8 cellular contexts compared by ENCODE assay signal in genomic region chr13:46126552-46127171, GRCh38. TPM values are rescaled to one million over a fixed set of nuclear protein-coding genes. Genes with fewer than 3 reads are reported as not detected.
A peak's percentile ranks its signal among the peaks of the same experiment; 100 is the strongest.
DNase-seq lines count a peak whose midpoint lies in the region; ATAC-seq and TF ChIP-seq lines count a peak whose summit lies in the region.

No MANE protein-coding gene starts in this region.

- CTCF ChIA-PET in activated naive CD4-positive, alpha-beta T cell treated with anti-CD3 and anti-CD28 coated beads, Interleukin-2, amount 10 ng/mL, durations not matched to agents 7 days and 5 days (lab: Charles Lee): interaction anchor here (0.6 to 3.1 kb wide), 26 partner anchors 8 to 502 kb away, joined by 3 to 15 read pairs (median 4); no protein-coding TSS in a partner anchor

- DNase-seq in DMS 273 treated with DMSO at 0.1 percent for 48 hours (lab: John Stamatoyannopoulos, UW) (peak; percentile 10), LNCaP clone FGC (ENCODE audit: low read depth) (no peak), SK-N-DZ (ENCODE audit: low spot score) (peak; percentile 80), head of caudate nucleus (peak; percentile 24 to 95 (median 86)), pulmonary artery endothelial cell (ENCODE audit: low read depth, low spot score) (peak; percentile 46), sigmoid colon (no peak)
- peak; percentile 78 for DNase-seq in activated naive CD4-positive, alpha-beta T cell treated with anti-CD3 and anti-CD28 coated beads, Interleukin-2, amount 10 ng/mL, durations not matched to agents 7 days and 5 days

- H3K4me3 ChIP-seq in LNCaP clone FGC (ENCODE audit: low read depth, low read length) (no peak overlapping the region), sigmoid colon (no peak overlapping the region)

- WGBS in sigmoid colon, 2 donors: 40 to 43% methylated on average over 4 of the region's 4 CpGs

- TF ChIP-seq CTCF in LNCaP clone FGC (IDR thresholded peaks at IDR 0.05; ENCODE audit: control insufficient read depth, extremely low read depth, insufficient read depth): peak; percentile 93
- TF ChIP-seq CTCF in sigmoid colon (IDR thresholded peaks at IDR 0.05): peak in 2 of 4 experiments; percentile 26 to 32

- H3K27me3 ChIP-seq in sigmoid colon: peaks cover 0 to 5% (median 0%) of the 10 kb centered on the region in 3 donors

- no peaks in the 10 kb centered on the region for H3K9me3 Mint-ChIP-seq in activated naive CD4-positive, alpha-beta T cell treated with anti-CD3 and anti-CD28 coated beads, Interleukin-2, amount 10 ng/mL, durations not matched to agents 7 days and 5 days

- peak overlapping the region; percentile 25 for H3K27ac Mint-ChIP-seq in activated naive CD4-positive, alpha-beta T cell treated with anti-CD3 and anti-CD28 coated beads, Interleukin-2, amount 10 ng/mL, durations not matched to agents 7 days and 5 days

- peak; percentile 64 for ATAC-seq in GM21526 (IDR thresholded peaks at IDR 0.05; ENCODE audit: low FRiP score, unreplicated experiment)

- no peaks in the 10 kb centered on the region for H3K4me1 ChIP-seq in sigmoid colon

- TF ChIP-seq EP300 in sigmoid colon (IDR thresholded peaks at IDR 0.05): no peak

- H3K27me3 Mint-ChIP-seq in activated naive CD4-positive, alpha-beta T cell treated with anti-CD3 and anti-CD28 coated beads, Interleukin-2, amount 10 ng/mL, durations not matched to agents 7 days and 5 days: peaks cover 8% of the 10 kb centered on the region

- H3K4me1 Mint-ChIP-seq in activated naive CD4-positive, alpha-beta T cell treated with anti-CD3 and anti-CD28 coated beads, Interleukin-2, amount 10 ng/mL, durations not matched to agents 7 days and 5 days: peaks cover 35% of the 10 kb centered on the region

- no peaks in the 10 kb centered on the region for H3K36me3 ChIP-seq in sigmoid colon

- H3K27ac ChIP-seq in sigmoid colon: no peak overlapping the region

- H3K36me3 Mint-ChIP-seq in activated naive CD4-positive, alpha-beta T cell treated with anti-CD3 and anti-CD28 coated beads, Interleukin-2, amount 10 ng/mL, durations not matched to agents 7 days and 5 days: peaks cover 56% of the 10 kb centered on the region

- no peak for TF ChIP-seq POLR2A in sigmoid colon (IDR thresholded peaks at IDR 0.05)

- H3K4me3 Mint-ChIP-seq in activated naive CD4-positive, alpha-beta T cell treated with anti-CD3 and anti-CD28 coated beads, Interleukin-2, amount 10 ng/mL, durations not matched to agents 7 days and 5 days: no peak overlapping the region

- no peaks in the 10 kb centered on the region for H3K9me3 ChIP-seq in sigmoid colon

- intact Hi-C loops in head of caudate nucleus (cut with DNase I): loop anchor here (10.0 kb wide), 1 partner anchor 72 kb away; the partner anchor contains the start of gene ZC3H13
- intact Hi-C loops in sigmoid colon (cut with DNase I): no loop called here

RNA-seq across cellular contexts. Expression of gene CPB2, which starts 21.8 kb away (rescaled TPM):
- not detected in 2 replicates for polyA plus RNA-seq in SK-N-DZ (2014; cell fraction: cytosol; rRNA removed)
- polyA plus RNA-seq in SK-N-DZ (2014; cell fraction: nucleus; rRNA removed): not detected in 2 replicates
- not detected in 2 replicates for total RNA-seq in pulmonary artery endothelial cell
- not detected for total RNA-seq in sigmoid colon
- polyA plus RNA-seq in sigmoid colon: not detected

RNA-seq across cellular contexts. Expression of gene LCP1, which starts 55.3 kb away (rescaled TPM):
- 7.0 and 7.2 TPM in 2 replicates for polyA plus RNA-seq in SK-N-DZ (2014; cell fraction: cytosol; rRNA removed)
- polyA plus RNA-seq in SK-N-DZ (2014; cell fraction: nucleus; rRNA removed): 2.6 and 5.3 TPM in 2 replicates
- 0.07 and 0.13 TPM in 2 replicates for total RNA-seq in pulmonary artery endothelial cell
- 10 to 100 TPM in 3 of 4 donors, 1 to 10 TPM in 1; 10.0 to 42.6 (median 29.8) TPM for total RNA-seq in sigmoid colon
- polyA plus RNA-seq in sigmoid colon: 100 to 1,000 TPM in 1 of 3 donors, 10 to 100 TPM in 2; 13.4 to 112 (median 15.6) TPM

Comparison
In these comparisons a context has a peak if more than half of its experiments do, and no peak if none do; other contexts are left out.
1. DNase-seq: peak in DMS 273 treated with DMSO at 0.1 percent for 48 hours (single experiment), SK-N-DZ (single experiment), activated naive CD4-positive, alpha-beta T cell treated with anti-CD3 and anti-CD28 coated beads, Interleukin-2, amount 10 ng/mL, durations not matched to agents 7 days and 5 days (single experiment), head of caudate nucleus (42 of 42) and pulmonary artery endothelial cell (single experiment); none in LNCaP clone FGC (single experiment) and sigmoid colon (single experiment).